In the genomic region with DNA sequence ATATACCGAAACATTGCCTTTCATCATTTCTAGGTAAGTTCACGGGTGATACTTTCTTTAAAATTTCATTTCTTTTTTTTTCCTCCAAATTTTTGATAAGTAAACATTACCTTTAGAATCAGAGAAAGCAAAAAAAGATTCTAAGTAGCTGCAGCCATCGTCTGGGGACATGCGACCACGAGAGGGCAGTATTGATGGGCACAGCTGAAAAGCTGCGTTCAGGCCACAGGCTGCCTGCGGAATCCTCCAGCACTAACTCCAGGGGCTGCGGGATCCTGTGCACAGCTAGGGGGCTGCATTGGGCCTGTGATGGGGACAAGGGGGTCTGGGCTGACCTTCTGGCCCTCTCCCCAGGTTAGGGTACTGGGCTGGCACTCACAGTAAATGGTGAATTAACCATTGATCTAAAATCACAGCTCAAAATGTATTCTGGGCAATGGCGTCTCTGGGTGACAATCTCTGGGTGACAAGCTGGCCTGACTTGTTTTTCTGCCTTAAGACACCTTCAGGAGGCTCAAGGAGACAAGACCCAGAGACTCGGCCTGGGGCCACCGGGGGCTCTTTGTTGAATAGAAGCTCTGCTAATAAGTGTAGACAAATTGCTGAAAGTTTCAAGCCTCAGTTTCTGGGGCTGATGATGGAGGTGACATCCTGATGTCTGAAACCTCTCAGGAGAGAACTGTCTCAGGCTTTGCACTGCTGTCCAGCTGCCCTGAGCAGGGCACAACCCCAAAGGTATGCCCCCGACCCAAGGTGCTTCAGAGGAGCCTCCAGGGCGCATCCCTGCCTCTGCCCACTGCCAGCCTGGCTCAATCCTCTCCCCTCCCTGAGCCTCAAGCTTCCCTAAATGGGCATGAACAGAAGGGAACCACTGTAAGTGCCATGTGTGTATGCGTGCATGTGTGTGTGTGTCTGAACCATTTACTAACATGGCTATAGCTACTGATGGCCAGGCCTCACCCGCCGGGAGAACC, we compare ENCODE assay signal across 8 cellular contexts. TPM values are rescaled to one million over a fixed set of nuclear protein-coding genes. Genes with fewer than 3 reads are reported as not detected.
A peak's percentile ranks its signal among the peaks of the same experiment; 100 is the strongest.
DNase-seq lines count a peak whose midpoint lies in the region; ATAC-seq, FAIRE-seq and TF ChIP-seq lines count a peak whose summit lies in the region.

No MANE protein-coding gene starts in this region.

- no peak overlapping the region for H2BK120ac ChIP-seq in neuronal stem cell (ENCODE audit: low read depth, low read length)

- H3K79me1 ChIP-seq in neuronal stem cell (ENCODE audit: low read depth, low read length): no peaks in the 10 kb centered on the region

- H3K23ac ChIP-seq in neuronal stem cell (ENCODE audit: low read depth, low read length, poor library complexity): no peak overlapping the region

- POLR2A ChIA-PET in OCI-LY7 (lab: Charles Lee): interaction anchor here (1.1 kb wide), 1 partner anchor 198 kb away, joined by 3 read pairs; no protein-coding TSS in a partner anchor

- peaks cover 5% of the 10 kb centered on the region; the same call in 1 of the 2 replicates for H3K36me3 ChIP-seq in OCI-LY7 (ENCODE audit: insufficient read depth, low read length)
- H3K36me3 ChIP-seq in neuronal stem cell (replicated peaks in 1 of 2; ENCODE audit: control insufficient read depth in 2 of 2, insufficient read depth in 2 of 2, low read length in 2 of 2): peaks cover 34 to 88% of the 10 kb centered on the region in 2 donors

- no peak overlapping the region for H3K4ac ChIP-seq in neuronal stem cell (ENCODE audit: low read length)

- H4K20me1 ChIP-seq in OCI-LY7 (ENCODE audit: insufficient read depth, low read length): no peaks in the 10 kb centered on the region

- no peak overlapping the region for H4K91ac ChIP-seq in neuronal stem cell (ENCODE audit: low read depth, low read length, poor library complexity)

- H4K8ac ChIP-seq in neuronal stem cell (ENCODE audit: low read depth, low read length): no peak overlapping the region

- H3K18ac ChIP-seq in neuronal stem cell (ENCODE audit: low read length): no peak overlapping the region

- H3K27ac ChIP-seq in OCI-LY7 (ENCODE audit: low read depth, low read length, poor library complexity, severe bottlenecking) (peak overlapping the region; percentile 27), neuronal stem cell (replicated peaks; ENCODE audit: low read length) (no peak overlapping the region)

- CTCF ChIA-PET in OCI-LY7 (lab: Charles Lee; ENCODE audit: unreplicated experiment): interaction anchor here (0.6 to 2.3 kb wide), 4 partner anchors 43 to 212 kb away, joined by 3 to 5 read pairs (median 4); no protein-coding TSS in a partner anchor

- H3K4me2 ChIP-seq in OCI-LY7 (ENCODE audit: low read length) (no peak overlapping the region), neuronal stem cell (ENCODE audit: insufficient read depth, low read length, poor library complexity, severe bottlenecking) (no peak overlapping the region)

- no peak overlapping the region for H2BK15ac ChIP-seq in neuronal stem cell (ENCODE audit: low read length)

- no peak overlapping the region for H3K9ac ChIP-seq in neuronal stem cell (ENCODE audit: low read depth, low read length, poor library complexity)

- H3K9me3 ChIP-seq in OCI-LY7 (ENCODE audit: low read length) (no peaks in the 10 kb centered on the region), neuronal stem cell (replicated peaks in 1 of 2; ENCODE audit: control insufficient read depth in 2 of 2, insufficient read depth in 1 of 2, low read depth in 1 of 2, low read length in 2 of 2) (peaks cover 0 to 4% of the 10 kb centered on the region in 2 donors)

- no peak for TF ChIP-seq POLR2A in H54 (IDR thresholded peaks at IDR 0.05; ENCODE audit: low read depth, low read length)

- H2AFZ ChIP-seq in OCI-LY7 (ENCODE audit: low read length) (no peak overlapping the region), neuronal stem cell (ENCODE audit: low read length) (no peak overlapping the region)

- peaks cover 33% of the 10 kb centered on the region for H3K4me1 ChIP-seq in OCI-LY7 (ENCODE audit: insufficient read depth, low read length, poor library complexity, severe bottlenecking)
- peaks cover 3 to 9% of the 10 kb centered on the region in 2 donors for H3K4me1 ChIP-seq in neuronal stem cell (ENCODE audit: control insufficient read depth in 2 of 2, insufficient read depth in 1 of 2, low read depth in 1 of 2, low read length in 2 of 2)

- H2AK5ac ChIP-seq in neuronal stem cell (ENCODE audit: low read depth, low read length): no peak overlapping the region

- no CpG with 5 or more reads among the region's 16 CpGs for WGBS in neuronal stem cell (ENCODE audit: extremely low coverage in 2 of 2, insufficient read length in 2 of 2, insufficient replicate concordance in 1 of 2), 2 donors

- H2BK12ac ChIP-seq in neuronal stem cell (ENCODE audit: low read length): no peak overlapping the region

- peak; percentile 36 to 49 for DNase-seq in AML-193 (lab: John Stamatoyannopoulos, UW)
- peak; percentile 82 for DNase-seq in H54 (ENCODE audit: insufficient read length, low spot score)
- DNase-seq in OCI-LY7 (ENCODE audit: low spot score): peak; percentile 81
- DNase-seq in activated T-cell treated with anti-CD3 and anti-CD28 coated beads, Interleukin-2, amount 50 U/mL, for 48 hours: peak; percentile 76 to 77
- peak; percentile 72 for DNase-seq in fibroblast of peridontal ligament (ENCODE audit: extremely low read depth)
- peak; percentile 64 for DNase-seq in neuronal stem cell (ENCODE audit: low spot score)
- DNase-seq in superior temporal gyrus (ENCODE audit: extremely low spot score): peak; percentile 88

- no peaks in the 10 kb centered on the region for H3K79me2 ChIP-seq in OCI-LY7 (ENCODE audit: insufficient read depth, low read depth, low read length)

- ATAC-seq in GM18909 (IDR thresholded peaks at IDR 0.05; ENCODE audit: poor library complexity, unreplicated experiment): no peak

- FAIRE-seq in H54 (lab: Jason Lieb, UNC): peak; percentile 53

- H3K27me3 ChIP-seq in neuronal stem cell (ENCODE audit: control insufficient read depth in 3 of 3, insufficient read depth in 3 of 3, low read depth in 1 of 3, low read length in 3 of 3): no peaks in the 10 kb centered on the region

- intact Hi-C loops in OCI-LY7 (cut with micrococcal nuclease; ENCODE audit: unreplicated experiment): loop anchor here (1.0 kb wide), 1 partner anchor 212 kb away; no protein-coding TSS in a partner anchor

- H3K4me3 ChIP-seq in OCI-LY7 (ENCODE audit: low read depth, low read length, poor library complexity, severe bottlenecking): no peak overlapping the region
- no peak overlapping the region for H3K4me3 ChIP-seq in neuronal stem cell (ENCODE audit: low read length in 2 of 2)

- no peak overlapping the region for H2BK5ac ChIP-seq in neuronal stem cell (ENCODE audit: low read length)

- BruUV-seq in OCI-LY7 (replicated peaks; lab: Mats Ljungman, UMichigan): no TSS peak

- no peaks in the 10 kb centered on the region for H3K9me2 ChIP-seq in OCI-LY7 (ENCODE audit: insufficient read depth, low read length)

- TF ChIP-seq CTCF in OCI-LY7 (conservative IDR thresholded peaks at IDR 0.05; ENCODE audit: low read length): peak; percentile 93

- H3K14ac ChIP-seq in neuronal stem cell (ENCODE audit: low read length): no peak overlapping the region

RNA-seq across cellular contexts. Expression of a gene that starts 44.3 kb away (rescaled TPM):
- 52.3 and 60.8 TPM in 2 replicates for total RNA-seq in OCI-LY7 (2014; rRNA removed; shearing (Covaris generic))
- total RNA-seq in OCI-LY7 (2022): 39.4 and 42.8 TPM in 2 replicates
- polyA plus RNA-seq in neuronal stem cell (2013, experiment 1 of 2): 3.8 TPM
- 3.7 TPM for polyA plus RNA-seq in neuronal stem cell (2013, experiment 2 of 2)
